In the genomic region with DNA sequence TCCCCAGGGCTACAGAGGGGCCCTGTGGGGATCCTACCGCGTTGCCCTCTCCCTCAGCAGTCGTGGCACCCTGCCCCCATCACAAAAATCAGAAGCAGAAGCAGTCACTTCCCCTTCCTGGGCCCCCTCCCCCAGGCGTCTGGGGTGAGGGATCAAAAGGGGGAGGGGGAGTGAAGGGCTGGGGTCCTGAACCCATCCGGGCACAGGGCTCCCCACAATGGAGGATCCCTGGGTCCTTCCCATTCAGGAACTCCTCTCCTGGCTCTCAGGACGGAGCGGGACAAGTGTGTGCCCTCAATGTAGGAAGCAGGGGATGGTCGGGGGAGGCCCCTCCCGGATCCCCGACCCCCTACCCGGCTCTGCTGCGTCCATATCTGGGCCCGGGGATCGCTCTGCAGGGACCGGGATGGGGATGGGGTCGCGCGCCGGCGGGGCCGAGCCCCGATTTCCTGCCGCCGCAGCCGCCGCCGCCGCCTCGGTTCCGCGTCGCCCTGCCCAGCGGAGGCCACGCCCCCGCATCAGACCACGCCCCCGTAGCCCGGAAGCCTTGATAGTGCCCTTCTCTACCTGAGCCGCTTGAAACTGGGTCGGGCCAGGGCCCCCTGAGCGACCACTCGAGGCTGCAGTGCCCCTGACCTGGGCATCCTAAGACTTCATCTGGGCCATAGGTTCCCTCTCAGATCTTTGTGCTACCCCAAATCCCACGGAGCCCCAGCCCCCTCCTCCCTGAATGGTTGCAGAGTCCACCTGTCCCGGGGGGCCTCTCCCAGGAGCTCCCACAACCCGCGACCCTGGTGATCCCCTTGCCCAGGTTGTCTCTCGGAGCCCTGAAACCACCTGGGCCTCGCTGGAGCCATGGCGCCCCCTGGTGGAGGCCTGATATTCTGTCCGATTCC, we compare ENCODE assay signal across 1 cellular context.
TF ChIP-seq lines count a peak whose summit lies in the region.

A gene with protein sequence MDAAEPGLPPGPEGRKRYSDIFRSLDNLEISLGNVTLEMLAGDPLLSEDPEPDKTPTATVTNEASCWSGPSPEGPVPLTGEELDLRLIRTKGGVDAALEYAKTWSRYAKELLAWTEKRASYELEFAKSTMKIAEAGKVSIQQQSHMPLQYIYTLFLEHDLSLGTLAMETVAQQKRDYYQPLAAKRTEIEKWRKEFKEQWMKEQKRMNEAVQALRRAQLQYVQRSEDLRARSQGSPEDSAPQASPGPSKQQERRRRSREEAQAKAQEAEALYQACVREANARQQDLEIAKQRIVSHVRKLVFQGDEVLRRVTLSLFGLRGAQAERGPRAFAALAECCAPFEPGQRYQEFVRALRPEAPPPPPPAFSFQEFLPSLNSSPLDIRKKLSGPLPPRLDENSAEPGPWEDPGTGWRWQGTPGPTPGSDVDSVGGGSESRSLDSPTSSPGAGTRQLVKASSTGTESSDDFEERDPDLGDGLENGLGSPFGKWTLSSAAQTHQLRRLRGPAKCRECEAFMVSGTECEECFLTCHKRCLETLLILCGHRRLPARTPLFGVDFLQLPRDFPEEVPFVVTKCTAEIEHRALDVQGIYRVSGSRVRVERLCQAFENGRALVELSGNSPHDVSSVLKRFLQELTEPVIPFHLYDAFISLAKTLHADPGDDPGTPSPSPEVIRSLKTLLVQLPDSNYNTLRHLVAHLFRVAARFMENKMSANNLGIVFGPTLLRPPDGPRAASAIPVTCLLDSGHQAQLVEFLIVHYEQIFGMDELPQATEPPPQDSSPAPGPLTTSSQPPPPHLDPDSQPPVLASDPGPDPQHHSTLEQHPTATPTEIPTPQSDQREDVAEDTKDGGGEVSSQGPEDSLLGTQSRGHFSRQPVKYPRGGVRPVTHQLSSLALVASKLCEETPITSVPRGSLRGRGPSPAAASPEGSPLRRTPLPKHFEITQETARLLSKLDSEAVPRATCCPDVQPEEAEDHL (minus strand): TSS at position 500 of the 896 bp plus-strand sequence. CDS start 128 bp downstream, at position 372.

TF ChIP-seq in HepG2, 621 proteins besides CTCF, POLR2A, EP300 and RAD21 (continued from another document):
- TF ChIP-seq ZNF687 (CRISPR knock-in tag; IDR thresholded peaks at IDR 0.05): peak; percentile 57; the same call in 1 of the 2 replicates
